Comparison of ENCODE assay signal across 11 cellular contexts in the genomic region with DNA sequence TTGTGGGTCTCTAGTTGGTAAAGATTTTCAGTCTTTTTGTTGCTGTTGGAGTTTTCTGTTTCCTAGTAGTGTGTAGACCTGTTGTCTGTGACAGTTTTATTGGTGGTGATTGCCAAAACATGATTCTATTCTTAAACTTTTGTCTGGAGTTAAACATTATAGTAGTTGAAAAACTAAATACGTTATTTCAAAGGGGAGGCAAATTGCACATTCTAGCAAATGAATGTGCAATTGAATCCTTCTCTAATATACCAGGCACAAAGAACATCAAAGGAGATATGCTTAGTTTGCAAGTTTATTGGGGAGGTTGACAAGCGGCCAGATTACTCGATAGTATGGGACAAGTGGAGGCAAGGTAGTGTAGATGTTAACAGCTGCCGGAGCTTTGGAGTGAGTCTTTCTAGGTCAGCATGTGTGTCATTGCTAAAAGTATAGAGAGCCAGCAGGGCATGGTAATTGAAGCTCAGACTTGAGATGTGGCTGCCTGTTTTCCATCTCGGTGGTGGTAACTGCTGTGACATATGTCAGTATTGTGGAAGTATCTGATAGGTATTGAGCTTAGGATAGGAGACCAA. TPM values are rescaled to one million over a fixed set of nuclear protein-coding genes. Genes with fewer than 3 reads are reported as not detected.
DNase-seq lines count a peak whose midpoint lies in the region; ATAC-seq and TF ChIP-seq lines count a peak whose summit lies in the region.
"Had no signal": no experiment of that assay in that cellular context is flagged by ENCODE, and none has a peak within 500 bp of the region (broad histone marks: within the 10 kb centered on the region; RNA-seq: fewer than 3 reads in every experiment).

No MANE protein-coding gene starts in this region.

- H3K36me3 Mint-ChIP-seq in activated CD4-positive, alpha-beta memory T cell treated with anti-CD3 and anti-CD28 coated beads, Interleukin-2, amount 10 ng/mL, durations not matched to agents 7 days and 5 days (ENCODE audit: low read depth), result peaks cover 80% of the 10 kb centered on the region

- H3K9me3 Mint-ChIP-seq in activated CD4-positive, alpha-beta memory T cell treated with anti-CD3 and anti-CD28 coated beads, Interleukin-2, amount 10 ng/mL, durations not matched to agents 7 days and 5 days, result no peaks in the 10 kb centered on the region

- TF ChIP-seq POLR2A in heart left ventricle (IDR thresholded peaks at IDR 0.05) (no peak), sigmoid colon (IDR thresholded peaks at IDR 0.05) (no peak)

- peaks cover 0 to 66% (median 17%) of the 10 kb centered on the region in 9 donors for H3K36me3 ChIP-seq in heart left ventricle
- H3K36me3 ChIP-seq in sigmoid colon, result peaks cover 0 to 14% (median 9%) of the 10 kb centered on the region in 4 donors

- H3K27me3 ChIP-seq in heart left ventricle (no peaks in the 10 kb centered on the region), sigmoid colon (no peaks in the 10 kb centered on the region)

- DNase-seq in G401 (ENCODE audit: low spot score) (peak; percentile 44), heart left ventricle (no peak), sigmoid colon (no peak), NCI-H1092 (lab: John Stamatoyannopoulos, UW) (no peak), NCI-H2196 (lab: John Stamatoyannopoulos, UW; ENCODE audit: unreplicated experiment) (no peak)
- no peak for DNase-seq in activated CD4-positive, alpha-beta memory T cell treated with anti-CD3 and anti-CD28 coated beads, Interleukin-2, amount 10 ng/mL, durations not matched to agents 7 days and 5 days
- DNase-seq: GF-D8, NCI-H345, retina had no signal

- no peaks in the 10 kb centered on the region for H3K9me3 ChIP-seq in heart left ventricle
- H3K9me3 ChIP-seq in sigmoid colon, result no peaks in the 10 kb centered on the region

- TF ChIP-seq CTCF in heart left ventricle (IDR thresholded peaks at IDR 0.05), result no peak
- no peak for TF ChIP-seq CTCF in sigmoid colon (IDR thresholded peaks at IDR 0.05)

- WGBS in heart left ventricle, 4 donors, result 47 to 66% (median 50%) methylated on average over 5 of the region's 5 CpGs
- WGBS in sigmoid colon, 2 donors, result 20 to 54% methylated on average over 5 of the region's 5 CpGs

- in situ Hi-C loops in G401 (cut with HindIII; ENCODE audit: low sequenced_read_pairs), result no loop called here

- peaks cover 81% of the 10 kb centered on the region for H3K4me1 Mint-ChIP-seq in activated CD4-positive, alpha-beta memory T cell treated with anti-CD3 and anti-CD28 coated beads, Interleukin-2, amount 10 ng/mL, durations not matched to agents 7 days and 5 days

- no peaks in the 10 kb centered on the region for H3K27me3 Mint-ChIP-seq in activated CD4-positive, alpha-beta memory T cell treated with anti-CD3 and anti-CD28 coated beads, Interleukin-2, amount 10 ng/mL, durations not matched to agents 7 days and 5 days

- H3K27ac Mint-ChIP-seq in activated CD4-positive, alpha-beta memory T cell treated with anti-CD3 and anti-CD28 coated beads, Interleukin-2, amount 10 ng/mL, durations not matched to agents 7 days and 5 days, result peak overlapping the region; percentile 55

- H3K4me3 Mint-ChIP-seq in activated CD4-positive, alpha-beta memory T cell treated with anti-CD3 and anti-CD28 coated beads, Interleukin-2, amount 10 ng/mL, durations not matched to agents 7 days and 5 days, result no peak overlapping the region

- peak overlapping the region in 8 of 12 donors; percentile 2 to 73 (median 34) for H3K27ac ChIP-seq in heart left ventricle
- peak overlapping the region in 3 of 4 donors; percentile 33 to 95 (median 40) for H3K27ac ChIP-seq in sigmoid colon

- POLR2A ChIA-PET in activated CD4-positive, alpha-beta memory T cell treated with anti-CD3 and anti-CD28 coated beads, Interleukin-2, amount 10 ng/mL, durations not matched to agents 7 days and 5 days (lab: Charles Lee), result interaction anchor here (1.1 to 11.6 kb wide), 8 partner anchors 15 to 114 kb away, joined by 3 to 413 read pairs (median 5); partner anchors contain the start of gene CHD2

- H3K4me1 ChIP-seq in heart left ventricle (peaks cover 0 to 95% (median 76%) of the 10 kb centered on the region in 12 donors), sigmoid colon (peaks cover 0 to 89% (median 77%) of the 10 kb centered on the region in 4 donors)

- H3K4me3 ChIP-seq in heart left ventricle (no peak overlapping the region), sigmoid colon (no peak overlapping the region)

- intact Hi-C loops in heart left ventricle (cut with DNase I), result loop anchor here in 1 of 10 donors (5.0 kb wide), 1 partner anchor 123 kb away; no protein-coding TSS in a partner anchor
- intact Hi-C loops in sigmoid colon (cut with DNase I), result no loop called here

- ATAC-seq in heart left ventricle (peak; percentile 2 to 35 (median 22)), GM21423 (IDR thresholded peaks at IDR 0.05; ENCODE audit: unreplicated experiment) (no peak), GM21576 (IDR thresholded peaks at IDR 0.05; ENCODE audit: unreplicated experiment) (no peak)

- no peak for TF ChIP-seq EP300 in sigmoid colon (IDR thresholded peaks at IDR 0.05)

- CTCF ChIA-PET in activated CD4-positive, alpha-beta memory T cell treated with anti-CD3 and anti-CD28 coated beads, Interleukin-2, amount 10 ng/mL, durations not matched to agents 7 days and 5 days (lab: Charles Lee), result interaction anchor here (1.2 to 5.3 kb wide), 10 partner anchors 13 to 123 kb away, joined by 3 to 74 read pairs (median 5); partner anchors contain the start of gene CHD2

RNA-seq across cellular contexts. Expression of gene CHD2, which starts 20.6 kb away (rescaled TPM):
- 28.2 and 38.9 TPM in 2 replicates for total RNA-seq in G401 (2014; rRNA removed; shearing (Covaris generic))
- total RNA-seq in activated CD4-positive, alpha-beta memory T cell treated with anti-CD3 and anti-CD28 coated beads, Interleukin-2, amount 10 ng/mL, durations not matched to agents 7 days and 5 days, result 100 to 1,000 TPM; 141 to 155 TPM
- total RNA-seq in heart left ventricle (10 to 100 TPM; 28.3 to 76.8 (median 46.4) TPM), sigmoid colon (100 to 1,000 TPM in 1 of 4 donors, 10 to 100 TPM in 3; 75.9 to 108 (median 90.0) TPM)
- polyA plus RNA-seq in heart left ventricle (10 to 100 TPM; 23.1 to 28.7 TPM), sigmoid colon (10 to 100 TPM; 16.0 to 48.4 (median 16.8) TPM)

Comparison
In these comparisons a context has a peak if more than half of its experiments do, and no peak if none do; other contexts are left out.
1. ATAC-seq: peak in heart left ventricle (4 of 4); none in GM21423 (single experiment) and GM21576 (single experiment).